In genomic region chr6:15907914-15908518, GRCh38 we compare ENCODE assay signal across 14 cellular contexts.
DNase-seq lines count a peak whose midpoint lies in the region; ATAC-seq and TF ChIP-seq lines count a peak whose summit lies in the region.
"Had no signal": no experiment of that assay in that cellular context is flagged by ENCODE, and none has a peak within 500 bp of the region (broad histone marks: within the 10 kb centered on the region; RNA-seq: fewer than 3 reads in every experiment).

No MANE protein-coding gene starts in this region.

- H3K9me3 Mint-ChIP-seq in MCF 10A (ENCODE audit: unreplicated experiment) = no peaks in the 10 kb centered on the region
- H3K9me3 Mint-ChIP-seq: activated CD8-positive, alpha-beta T cell treated with anti-CD3 and anti-CD28 coated beads for 36 hours; T-cell had no signal

- no peaks in the 10 kb centered on the region for H3K27me3 Mint-ChIP-seq in MCF 10A (ENCODE audit: insufficient read depth, unreplicated experiment)
- H3K27me3 Mint-ChIP-seq: activated CD8-positive, alpha-beta T cell treated with anti-CD3 and anti-CD28 coated beads for 36 hours had no signal

- H3K4me3 ChIP-seq in OCI-LY7 (ENCODE audit: low read depth, low read length, poor library complexity, severe bottlenecking) (no peak overlapping the region), iPS-20b (ENCODE audit: low read length) (no peak overlapping the region)
- H3K4me3 ChIP-seq: esophagus muscularis mucosa, right atrium auricular region had no signal

- H3K27me3 ChIP-seq in iPS-20b (ENCODE audit: insufficient read depth, low read length) = no peaks in the 10 kb centered on the region
- H3K27me3 ChIP-seq: esophagus muscularis mucosa, right atrium auricular region had no signal

- H3K36me3 ChIP-seq in OCI-LY7 (ENCODE audit: insufficient read depth, low read length) = no peaks in the 10 kb centered on the region; the same call in 1 of the 2 replicates
- no peaks in the 10 kb centered on the region for H3K36me3 ChIP-seq in iPS-20b (ENCODE audit: insufficient read depth, low read depth, low read length)
- H3K36me3 ChIP-seq: esophagus muscularis mucosa, right atrium auricular region had no signal

- no peak overlapping the region for H3K27ac ChIP-seq in OCI-LY7 (ENCODE audit: low read depth, low read length, poor library complexity, severe bottlenecking)
- peak overlapping the region; percentile 27 for H3K27ac ChIP-seq in iPS-20b (ENCODE audit: low read length)
- H3K27ac ChIP-seq: esophagus muscularis mucosa, right atrium auricular region had no signal

- H3K36me3 Mint-ChIP-seq in MCF 10A (ENCODE audit: insufficient read depth, unreplicated experiment) = no peaks in the 10 kb centered on the region
- H3K36me3 Mint-ChIP-seq: T-cell had no signal

- H4K20me1 ChIP-seq in OCI-LY7 (ENCODE audit: insufficient read depth, low read length) = no peaks in the 10 kb centered on the region

- TF ChIP-seq POLR2A in erythroblast (IDR thresholded peaks at IDR 0.05; ENCODE audit: low read length) = no peak

- H3K4me1 ChIP-seq in OCI-LY7 (ENCODE audit: insufficient read depth, low read length, poor library complexity, severe bottlenecking) (peaks cover 40% of the 10 kb centered on the region), iPS-20b (ENCODE audit: insufficient read depth, low read length) (peaks cover 64% of the 10 kb centered on the region)
- H3K4me1 ChIP-seq: esophagus muscularis mucosa, right atrium auricular region had no signal

- no peaks in the 10 kb centered on the region for H3K9me2 ChIP-seq in OCI-LY7 (ENCODE audit: insufficient read depth, low read length)

- BruUV-seq in MCF 10A (replicated peaks; lab: Mats Ljungman, UMichigan) (no TSS peak), OCI-LY7 (replicated peaks; lab: Mats Ljungman, UMichigan) (no TSS peak)

- no peak overlapping the region for H3K4me3 Mint-ChIP-seq in MCF 10A (ENCODE audit: unreplicated experiment)
- H3K4me3 Mint-ChIP-seq: activated CD8-positive, alpha-beta T cell treated with anti-CD3 and anti-CD28 coated beads for 36 hours; T-cell had no signal

- H3K79me2 ChIP-seq in OCI-LY7 (ENCODE audit: insufficient read depth, low read depth, low read length) = no peaks in the 10 kb centered on the region

- no peak for TF ChIP-seq CTCF in MCF 10A (IDR thresholded peaks at IDR 0.05; ENCODE audit: unreplicated experiment)
- TF ChIP-seq CTCF in OCI-LY7 (conservative IDR thresholded peaks at IDR 0.05; ENCODE audit: low read length) = no peak

- peak overlapping the region; percentile 7; the same call in 1 of the 2 replicates for H3K9ac ChIP-seq in iPS-20b (ENCODE audit: low read depth, low read length)

- CTCF ChIA-PET in MCF 10A (lab: Yijun Ruan, JAX) (interaction anchor here (0.7 kb wide), 1 partner anchor 369 kb away, joined by 3 read pairs; no protein-coding TSS in a partner anchor), OCI-LY7 (lab: Charles Lee; ENCODE audit: unreplicated experiment) (interaction anchor here (0.7 kb wide), 1 partner anchor 28 kb away, joined by 3 read pairs; no protein-coding TSS in a partner anchor)

- ATAC-seq in HG03135 (IDR thresholded peaks at IDR 0.05; ENCODE audit: unreplicated experiment) = no peak
- ATAC-seq: activated CD8-positive, alpha-beta T cell treated with anti-CD3 and anti-CD28 coated beads for 36 hours; T-cell had no signal

- intact Hi-C loops in MCF 10A (cut with micrococcal nuclease) (no loop called here), OCI-LY7 (cut with micrococcal nuclease; ENCODE audit: unreplicated experiment) (no loop called here)

- peak; percentile 11 to 77 for DNase-seq in T47D (ENCODE audit: low read depth in 1 of 2, low spot score in 1 of 2)
- no peak for DNase-seq in MCF 10A (ENCODE audit: unreplicated experiment)
- no peak for DNase-seq in OCI-LY7 (ENCODE audit: low spot score)
- DNase-seq in stimulated activated CD4-positive, alpha-beta T cell treated with anti-CD3 and anti-CD28 coated beads, Interleukin-4, amount 100 ng/mL, for 4 hours = no peak
- no peak for DNase-seq in erythroblast (lab: John Stamatoyannopoulos, UW)
- DNase-seq in cerebellum (ENCODE audit: low spot score) = no peak
- DNase-seq: activated CD8-positive, alpha-beta T cell treated with anti-CD3 and anti-CD28 coated beads for 36 hours; activated naive CD4-positive, alpha-beta T cell; Karpas-422; T-cell had no signal

- no peak overlapping the region for H3K27ac Mint-ChIP-seq in MCF 10A (ENCODE audit: low read depth, unreplicated experiment)
- H3K27ac Mint-ChIP-seq: activated CD8-positive, alpha-beta T cell treated with anti-CD3 and anti-CD28 coated beads for 36 hours; T-cell had no signal

- H3K4me2 ChIP-seq in OCI-LY7 (ENCODE audit: low read length) = peak overlapping the region; percentile 18; the same call in 1 of the 2 replicates

- POLR2A ChIA-PET in MCF 10A (lab: Yijun Ruan, JAX) (no interaction called here), OCI-LY7 (lab: Charles Lee) (interaction anchor here (0.8 to 1.3 kb wide), 3 partner anchors 9 to 11 kb away, joined by 3 read pairs; no protein-coding TSS in a partner anchor)

- in situ Hi-C loops in T47D (cut with HindIII; ENCODE audit: low pct_unique_long_range_greater_than_20kb, low sequenced_read_pairs) = no loop called here

- no peaks in the 10 kb centered on the region for H3K4me1 Mint-ChIP-seq in MCF 10A (ENCODE audit: insufficient read depth, unreplicated experiment)

- no peaks in the 10 kb centered on the region; the same call in 1 of the 2 replicates for H3K9me3 ChIP-seq in OCI-LY7 (ENCODE audit: low read length)
- no peaks in the 10 kb centered on the region for H3K9me3 ChIP-seq in iPS-20b (ENCODE audit: insufficient read depth, low read depth, low read length)
- H3K9me3 ChIP-seq: esophagus muscularis mucosa, right atrium auricular region had no signal

- peak overlapping the region; percentile 69 for H2AFZ ChIP-seq in OCI-LY7 (ENCODE audit: low read length)

Comparison
In these comparisons a context has a peak if more than half of its experiments do, and no peak if none do; other contexts are left out.
1. DNase-seq: peak in T47D (2 of 2); none in MCF 10A (single experiment), OCI-LY7 (single experiment), stimulated activated CD4-positive, alpha-beta T cell treated with anti-CD3 and anti-CD28 coated beads, Interleukin-4, amount 100 ng/mL, for 4 hours (0 of 2), erythroblast (0 of 2) and cerebellum (single experiment).